In genomic region chr3:60610441-60611112, GRCh38 we compare ENCODE assay signal across 10 cellular contexts.
A peak's percentile ranks its signal among the peaks of the same experiment; 100 is the strongest.
DNase-seq lines count a peak whose midpoint lies in the region; ATAC-seq and TF ChIP-seq lines count a peak whose summit lies in the region.
"Had no signal": no experiment of that assay in that cellular context is flagged by ENCODE, and none has a peak within 500 bp of the region (broad histone marks: within the 10 kb centered on the region; RNA-seq: fewer than 3 reads in every experiment).

No MANE protein-coding gene starts in this region.

- DNase-seq in H4 (ENCODE audit: low spot score): peak; percentile 70
- DNase-seq in astrocyte of the cerebellum (ENCODE audit: low read depth): peak; percentile 72
- peak; percentile 70 for DNase-seq in left ventricle myocardium inferior
- peak; percentile 29 for DNase-seq in stomach
- no peak for DNase-seq in natural killer cell
- DNase-seq: activated naive CD8-positive, alpha-beta T cell treated with anti-CD3 and anti-CD28 coated beads for 36 hours; NCI-H526 treated with DMSO at 0.1 percent for 48 hours had no signal

- H3K36me3 Mint-ChIP-seq in natural killer cell: no peaks in the 10 kb centered on the region
- H3K36me3 Mint-ChIP-seq: activated naive CD8-positive, alpha-beta T cell treated with anti-CD3 and anti-CD28 coated beads for 36 hours had no signal

- WGBS in stomach, 5 donors: 58 to 88% (median 85%) methylated on average over 7 of the region's 7 CpGs

- TF ChIP-seq CTCF in astrocyte of the cerebellum (IDR thresholded peaks at IDR 0.05; ENCODE audit: low read depth, low read length, missing control alignments): no peak
- no peak for TF ChIP-seq CTCF in left ventricle myocardium inferior (IDR thresholded peaks at IDR 0.05; ENCODE audit: borderline replicate concordance)
- no peak for TF ChIP-seq CTCF in stomach (IDR thresholded peaks at IDR 0.05)
- TF ChIP-seq CTCF in natural killer cell (IDR thresholded peaks at IDR 0.05): no peak

- no peaks in the 10 kb centered on the region for H3K4me1 ChIP-seq in left ventricle myocardium inferior
- H3K4me1 ChIP-seq in stomach: peaks cover 0 to 6% (median 2%) of the 10 kb centered on the region in 4 donors

- no peak for TF ChIP-seq POLR2A in stomach (IDR thresholded peaks at IDR 0.05)

- H3K9me3 ChIP-seq in left ventricle myocardium inferior (replicated peaks) (no peaks in the 10 kb centered on the region), stomach (no peaks in the 10 kb centered on the region)

- H3K27ac Mint-ChIP-seq in natural killer cell: no peak overlapping the region
- H3K27ac Mint-ChIP-seq: activated naive CD8-positive, alpha-beta T cell treated with anti-CD3 and anti-CD28 coated beads for 36 hours had no signal

- H3K27me3 ChIP-seq in left ventricle myocardium inferior (ENCODE audit: low read depth) (no peaks in the 10 kb centered on the region), stomach (no peaks in the 10 kb centered on the region)

- TF ChIP-seq EP300 in stomach (IDR thresholded peaks at IDR 0.05): peak; percentile 43

- no peak overlapping the region for H3K27ac ChIP-seq in left ventricle myocardium inferior (replicated peaks)
- H3K27ac ChIP-seq in stomach: peak overlapping the region in 1 of 5 donors; percentile 26

- H3K36me3 ChIP-seq in left ventricle myocardium inferior: no peaks in the 10 kb centered on the region
- no peaks in the 10 kb centered on the region for H3K36me3 ChIP-seq in stomach

- no peaks in the 10 kb centered on the region for H3K9me3 Mint-ChIP-seq in natural killer cell
- H3K9me3 Mint-ChIP-seq: activated naive CD8-positive, alpha-beta T cell treated with anti-CD3 and anti-CD28 coated beads for 36 hours had no signal

- H3K27me3 Mint-ChIP-seq in natural killer cell (ENCODE audit: low read depth in 2 of 2): no peaks in the 10 kb centered on the region
- H3K27me3 Mint-ChIP-seq: activated naive CD8-positive, alpha-beta T cell treated with anti-CD3 and anti-CD28 coated beads for 36 hours had no signal

- intact Hi-C loops in left ventricle myocardium inferior (cut with micrococcal nuclease): no loop called here
- intact Hi-C loops in stomach (cut with DNase I; ENCODE audit: low total_unique reads): no loop called here
- intact Hi-C loops in natural killer cell (cut with micrococcal nuclease): no loop called here

- H3K4me1 Mint-ChIP-seq in natural killer cell: no peaks in the 10 kb centered on the region
- H3K4me1 Mint-ChIP-seq: activated naive CD8-positive, alpha-beta T cell treated with anti-CD3 and anti-CD28 coated beads for 36 hours had no signal

- in situ Hi-C loops in astrocyte of the cerebellum (cut with HindIII; ENCODE audit: low sequenced_read_pairs): no loop called here

- ATAC-seq in HG03159 (IDR thresholded peaks at IDR 0.05; ENCODE audit: unreplicated experiment): no peak
- no peak for ATAC-seq in GM19463 (IDR thresholded peaks at IDR 0.05; ENCODE audit: unreplicated experiment)
- no peak for ATAC-seq in HG02759 (IDR thresholded peaks at IDR 0.05; ENCODE audit: unreplicated experiment)
- ATAC-seq in natural killer cell: no peak

- no peak overlapping the region for H3K4me3 ChIP-seq in astrocyte of the cerebellum (ENCODE audit: low read depth, low read length)
- no peak overlapping the region for H3K4me3 ChIP-seq in left ventricle myocardium inferior
- H3K4me3 ChIP-seq in stomach: no peak overlapping the region

- H3K4me3 Mint-ChIP-seq in natural killer cell: no peak overlapping the region
- H3K4me3 Mint-ChIP-seq: activated naive CD8-positive, alpha-beta T cell treated with anti-CD3 and anti-CD28 coated beads for 36 hours had no signal
